Comparison of ENCODE assay signal across 11 cellular contexts in the genomic region with DNA sequence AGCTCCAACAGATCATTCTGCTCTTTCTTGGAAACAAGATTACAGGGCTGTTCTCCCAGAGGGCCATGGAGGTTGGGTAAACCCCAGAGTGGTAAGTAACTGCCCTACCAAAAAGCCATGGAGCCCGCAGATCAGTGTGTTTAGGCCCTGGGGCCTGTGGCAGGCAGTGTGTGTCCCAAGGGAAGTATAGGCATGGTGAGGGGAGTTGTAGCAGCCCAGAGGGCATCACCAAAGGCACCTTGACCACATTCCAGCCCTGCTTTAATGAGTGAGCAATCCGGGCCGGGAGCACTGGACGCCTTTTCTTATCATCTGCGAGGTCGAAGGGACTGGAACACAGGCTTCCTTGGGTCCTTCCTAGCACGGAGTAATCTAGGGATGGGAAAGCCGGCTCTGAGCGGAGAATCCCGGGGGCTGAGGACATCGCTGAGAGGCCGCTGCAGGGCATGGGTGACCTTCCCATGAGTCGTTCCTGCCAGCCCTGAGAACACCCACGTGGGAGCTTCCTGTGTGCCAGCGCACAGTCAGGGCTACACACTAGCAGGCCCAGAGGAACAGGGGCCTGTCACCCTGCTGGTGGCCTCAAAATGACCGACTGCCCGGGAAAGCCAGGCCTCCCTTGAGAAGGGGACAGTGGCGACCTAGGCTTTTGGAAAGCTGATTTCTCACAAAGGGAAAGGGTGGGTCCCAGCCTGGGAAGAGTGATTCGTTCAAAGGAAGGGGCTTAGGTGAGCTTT.
DNase-seq lines count a peak whose midpoint lies in the region; ATAC-seq and TF ChIP-seq lines count a peak whose summit lies in the region.
"Had no signal": no experiment of that assay in that cellular context is flagged by ENCODE, and none has a peak within 500 bp of the region (broad histone marks: within the 10 kb centered on the region; RNA-seq: fewer than 3 reads in every experiment).

No MANE protein-coding gene starts in this region.

- TF ChIP-seq POLR2A in HCT116 (IDR thresholded peaks at IDR 0.05; ENCODE audit: borderline replicate concordance, extremely low read depth, insufficient read depth, insufficient read length) = no peak
- TF ChIP-seq POLR2A in spleen (IDR thresholded peaks at IDR 0.05) = no peak

- H3K36me3 ChIP-seq in HCT116 (ENCODE audit: control insufficient read depth in 1 of 2, insufficient read depth in 2 of 2, low read length in 2 of 2) (no peaks in the 10 kb centered on the region), spleen (no peaks in the 10 kb centered on the region)

- no peaks in the 10 kb centered on the region for H3K9me2 ChIP-seq in HCT116 (ENCODE audit: insufficient read depth)

- RAD21 ChIA-PET in HCT116 (lab: Charles Lee; ENCODE audit: low non-redundant PET in 1 of 2, low total read pairs in 2 of 2, uncharacterized antibody in 2 of 2, unreplicated experiment in 2 of 2) = interaction anchor here (0.8 to 1.5 kb wide), 2 partner anchors 179 to 521 kb away, joined by 3 read pairs; no protein-coding TSS in a partner anchor

- BruUV-seq in HCT116 (replicated peaks; lab: Mats Ljungman, UMichigan) = no TSS peak

- POLR2A ChIA-PET in HCT116 (lab: Charles Lee) = interaction anchor here (1.5 to 4.0 kb wide), 2 partner anchors 179 to 377 kb away, joined by 5 to 23 read pairs; partner anchors contain the start of genes RAD52 and WNK1

- H3K9me3 ChIP-seq in HCT116 (ENCODE audit: control insufficient read depth in 1 of 2, insufficient read depth in 1 of 2, low read depth in 1 of 2, low read length in 2 of 2) = no peaks in the 10 kb centered on the region
- no peaks in the 10 kb centered on the region for H3K9me3 ChIP-seq in spleen

- H3K4me1 ChIP-seq in HCT116 (ENCODE audit: control insufficient read depth in 1 of 2, insufficient read depth in 2 of 2, low read length in 2 of 2) (peaks cover 33 to 72% of the 10 kb centered on the region in 2 experiments), spleen (peaks cover 9 to 57% (median 35%) of the 10 kb centered on the region in 6 donors)

- H3K27me3 ChIP-seq in HCT116 (ENCODE audit: insufficient read depth, low read length) (no peaks in the 10 kb centered on the region), spleen (replicated peaks in 1 of 7) (no peaks in the 10 kb centered on the region)

- TF ChIP-seq RAD21 in HCT116 (IDR thresholded peaks at IDR 0.05; ENCODE audit: low read depth) = no peak

- peak; percentile 1; the same call in 1 of the 2 replicates for ATAC-seq in HCT116
- ATAC-seq in left cardiac atrium = peak; percentile 13 to 27
- ATAC-seq: naive thymus-derived CD4-positive, alpha-beta T cell had no signal

- H3K4me2 ChIP-seq in HCT116 (ENCODE audit: low read length) = peak overlapping the region; percentile 100

- H3K27ac ChIP-seq in HCT116 (ENCODE audit: low read depth, low read length) (peak overlapping the region; percentile 93), VCaP (peak overlapping the region; percentile 53), spleen (peak overlapping the region in 5 of 8 donors; percentile 76 to 84 (median 82))

- H4K20me1 ChIP-seq in HCT116 (ENCODE audit: insufficient read depth) = no peaks in the 10 kb centered on the region

- H3K4me3 ChIP-seq in HCT116 (replicated peaks in 1 of 2; ENCODE audit: low read depth in 1 of 2, low read length in 2 of 2) = peak overlapping the region; percentile 58 to 81
- no peak overlapping the region for H3K4me3 ChIP-seq in spleen

- 81 to 93% (median 81%) methylated on average over 16 to 19 of the region's 19 CpGs for WGBS in spleen, 5 donors

- CTCF ChIA-PET in HCT116 (lab: Charles Lee) = interaction anchor here (1.5 to 3.8 kb wide), 7 partner anchors 179 to 1011 kb away, joined by 5 to 41 read pairs (median 19); partner anchors contain the start of genes RAD52 and WNK1

- H3K9ac ChIP-seq in HCT116 (ENCODE audit: low read length) = peak overlapping the region; percentile 92

- no peaks in the 10 kb centered on the region for H3K79me2 ChIP-seq in HCT116 (ENCODE audit: insufficient read depth, low read length)

- peak; percentile 19 for DNase-seq in HCT116 (ENCODE audit: low read depth, low spot score)
- DNase-seq in left cardiac atrium = peak; percentile 58
- no peak for DNase-seq in spleen
- no peak for DNase-seq in inferior parietal cortex (ENCODE audit: extremely low spot score)
- no peak for DNase-seq in HPDE6-E6E7 (ENCODE audit: extremely low spot score)
- no peak for DNase-seq in mesenteric fat pad (ENCODE audit: low spot score)
- DNase-seq in activated CD4-positive, CD25-positive, alpha-beta regulatory T cell (lab: John Stamatoyannopoulos, UW) = no peak
- DNase-seq: NCI-H1105 treated with DMSO at 0.1 percent for 48 hours; stimulated activated naive CD8-positive, alpha-beta T cell treated with anti-CD3 and anti-CD28 coated beads, Interleukin-15, amount 100 ng/mL, for 72 hours had no signal

- H2AFZ ChIP-seq in HCT116 (ENCODE audit: low read depth, low read length, poor library complexity, severe bottlenecking) = no peak overlapping the region

- intact Hi-C loops in HCT116 (cut with micrococcal nuclease) = loop anchor here (2.0 to 5.0 kb wide), 5 partner anchors 243 to 1033 kb away; no protein-coding TSS in a partner anchor
- intact Hi-C loops in left cardiac atrium (cut with DNase I) = loop anchor here (5.0 to 10.0 kb wide), 3 partner anchors 60 to 373 kb away; partner anchors contain the start of genes RAD52 (in 1 of the 2) and WNK1 (in 1 of the 2)
- intact Hi-C loops in spleen (cut with DNase I; ENCODE audit: low total_unique reads) = loop anchor here (5.0 to 10.0 kb wide), 3 partner anchors 183 to 1023 kb away; partner anchors contain the start of genes FBXL14 and WNK1

- TF ChIP-seq CTCF in HCT116 (IDR thresholded peaks at IDR 0.05 in 2 of 3, conservative IDR thresholded peaks at IDR 0.05 in 1 of 3; ENCODE audit: borderline replicate concordance in 1 of 3, insufficient read depth in 1 of 3, low read depth in 2 of 3, low read length in 2 of 3) (no peak), VCaP (conservative IDR thresholded peaks at IDR 0.05) (no peak), spleen (IDR thresholded peaks at IDR 0.05 in 8 of 11, conservative IDR thresholded peaks at IDR 0.05 in 3 of 11) (no peak)

TF ChIP-seq in HCT116, 20 proteins besides CTCF, POLR2A, EP300 and RAD21:
- TF ChIP-seq ZFX (IDR thresholded peaks at IDR 0.05) = peak; percentile 46
- TF ChIP-seq ZNF274 (IDR thresholded peaks at IDR 0.05; ENCODE audit: low read depth, low read length) = no peak
- no peak for TF ChIP-seq EZH2phosphoT487 (IDR thresholded peaks at IDR 0.05; ENCODE audit: borderline replicate concordance)
- 0 out of 2 replicates have a peak, but pooled peaks have one; percentile 30 for TF ChIP-seq POLR2AphosphoS5 (IDR thresholded peaks at IDR 0.05; ENCODE audit: low read depth, low read length)
- no peak for TF ChIP-seq CBX3 (IDR thresholded peaks at IDR 0.05; ENCODE audit: low read depth)

Comparison
In these comparisons a context has a peak if more than half of its experiments do, and no peak if none do; other contexts are left out.
1. DNase-seq: peak in HCT116 (single experiment) and left cardiac atrium (single experiment); none in spleen (single experiment), inferior parietal cortex (single experiment), HPDE6-E6E7 (single experiment), mesenteric fat pad (single experiment) and activated CD4-positive, CD25-positive, alpha-beta regulatory T cell (0 of 4).
2. H3K4me3 ChIP-seq: peak in HCT116 (2 of 2); none in spleen (0 of 8).
3. Peak in every context shown above with its lines, with median percentiles within 50 percentile points of each other: H3K27ac ChIP-seq.